8 cellular contexts compared by ENCODE assay signal in the genomic region with DNA sequence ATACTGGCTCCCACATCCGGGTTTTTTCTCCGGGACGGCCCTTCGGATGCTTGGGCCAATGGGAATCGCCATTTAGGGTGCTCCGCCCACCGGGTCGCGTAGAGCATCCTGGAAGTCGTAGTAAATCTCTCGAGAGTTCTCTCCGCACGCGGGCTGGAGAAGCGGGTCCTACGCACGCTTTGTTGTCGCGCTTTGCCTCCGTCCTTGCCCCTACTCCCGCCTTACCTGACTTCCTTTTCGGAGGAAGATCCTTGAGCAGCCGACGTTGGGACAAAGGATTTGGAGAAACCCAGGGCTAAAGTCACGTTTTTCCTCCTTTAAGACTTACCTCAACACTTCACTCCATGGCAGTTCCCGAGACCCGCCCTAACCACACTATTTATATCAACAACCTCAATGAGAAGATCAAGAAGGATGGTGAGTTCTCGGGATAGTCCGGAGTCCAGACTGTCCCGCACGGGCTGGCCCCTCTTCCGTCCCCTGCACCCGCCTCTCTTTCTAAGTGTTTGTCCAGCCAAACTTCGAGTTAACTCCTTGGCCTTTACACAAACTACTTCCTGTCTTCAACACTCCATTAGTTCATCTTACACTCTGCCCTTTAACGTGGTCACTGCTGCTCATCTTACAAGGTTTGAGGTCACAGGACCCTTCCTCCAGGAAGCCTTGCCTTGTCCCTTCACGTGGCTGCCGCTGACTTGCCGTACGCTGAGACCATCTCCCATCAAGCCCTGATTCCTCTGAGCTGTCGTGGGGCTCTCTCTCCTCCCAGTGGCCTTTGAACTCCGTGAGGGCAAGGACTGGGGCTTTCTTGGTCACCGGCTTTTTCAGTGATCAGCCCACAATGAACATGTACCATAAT. TPM values are rescaled to one million over a fixed set of nuclear protein-coding genes. Genes with fewer than 3 reads are reported as not detected.
DNase-seq lines count a peak whose midpoint lies in the region; ATAC-seq and TF ChIP-seq lines count a peak whose summit lies in the region.

TSS of gene SNRPA (plus strand) at position 139 of the 859 bp plus-strand sequence. CDS start at position 345, 206 bp downstream.

- DNase-seq in DMS79 treated with DMSO at 0.1 percent for 48 hours (lab: John Stamatoyannopoulos, UW) = peak; percentile 97
- DNase-seq in GM23248 = peak; percentile 100
- DNase-seq in Kasumi-1 (lab: John Stamatoyannopoulos, UW) = peak; percentile 96 to 97
- peak; percentile 98 for DNase-seq in RPMI7951 (ENCODE audit: low read depth)
- peak; percentile 91 to 92 for DNase-seq in activated T-helper 1 cell treated with anti-CD3 and anti-CD28 coated beads, Interleukin-2, amount 50 U/mL, for 16 hours (ENCODE audit: low read depth in 1 of 2, low spot score in 1 of 2)
- DNase-seq in fibroblast of lung (ENCODE audit: low read depth in 2 of 2) = peak; percentile 96 to 98
- DNase-seq in naive thymus-derived CD4-positive, alpha-beta T cell = peak in 8 of 9 donors; percentile 25 to 99 (median 98)
- DNase-seq in stimulated activated naive CD4-positive, alpha-beta T cell (lab: John Stamatoyannopoulos, UW) = peak in 4 of 6 experiments; percentile 93 to 100 (median 97)

- H4K20me1 ChIP-seq in GM23248 (ENCODE audit: insufficient read depth) (no peaks in the 10 kb centered on the region), fibroblast of lung (ENCODE audit: control insufficient read depth, extremely low read depth, insufficient read depth, low read length) (no peaks in the 10 kb centered on the region)

- H3K27me3 ChIP-seq in GM23248 (replicated peaks; ENCODE audit: insufficient read depth) (no peaks in the 10 kb centered on the region), fibroblast of lung (ENCODE audit: control insufficient read depth, insufficient read depth, low read length) (no peaks in the 10 kb centered on the region)
- no peaks in the 10 kb centered on the region for H3K27me3 ChIP-seq in naive thymus-derived CD4-positive, alpha-beta T cell (ENCODE audit: control insufficient read depth in 2 of 2, insufficient read depth in 2 of 2, low read length in 2 of 2)

- peaks cover 0 to 38% (median 11%) of the 10 kb centered on the region in 5 donors for H3K36me3 Mint-ChIP-seq in naive thymus-derived CD4-positive, alpha-beta T cell

- H3K79me2 ChIP-seq in GM23248 (ENCODE audit: insufficient read depth) = peaks cover 63% of the 10 kb centered on the region
- H3K79me2 ChIP-seq in fibroblast of lung (ENCODE audit: control insufficient read depth, insufficient read depth, low read length) = peaks cover 46% of the 10 kb centered on the region

- H3K4me1 Mint-ChIP-seq in naive thymus-derived CD4-positive, alpha-beta T cell = peaks cover 39 to 53% (median 52%) of the 10 kb centered on the region in 7 donors

- in situ Hi-C loops in GM23248 (cut with MboI) = no loop called here

- WGBS in GM23248 (ENCODE audit: low coverage in 1 of 2, low lambda C conversion rate in 2 of 2, missing lambda C conversion rate in 2 of 2), 2 experiments = 0 to 1% methylated on average over 38 to 42 of the region's 42 CpGs

- POLR2A ChIA-PET in naive thymus-derived CD4-positive, alpha-beta T cell (lab: Charles Lee) = interaction anchor here (0.6 to 4.6 kb wide), 19 partner anchors 7 to 613 kb away, joined by 3 to 92 read pairs (median 6); partner anchors contain the start of genes B9D2, COQ8B, EGLN2 and HNRNPUL1

- CTCF ChIA-PET in naive thymus-derived CD4-positive, alpha-beta T cell (lab: Charles Lee) = interaction anchor here (0.7 to 1.7 kb wide), 5 partner anchors 27 to 55 kb away, joined by 3 to 9 read pairs (median 8); partner anchors contain the start of genes COQ8B, EGLN2 and RAB4B

- peaks cover 0 to 1% (median 0%) of the 10 kb centered on the region in 11 donors for H3K9me3 Mint-ChIP-seq in naive thymus-derived CD4-positive, alpha-beta T cell

- no peak for TF ChIP-seq CTCF in fibroblast of lung (conservative IDR thresholded peaks at IDR 0.05 in 1 of 2, IDR thresholded peaks at IDR 0.05 in 1 of 2; ENCODE audit: low read depth in 1 of 2, low read length in 2 of 2)

- no peaks in the 10 kb centered on the region for H3K27me3 Mint-ChIP-seq in naive thymus-derived CD4-positive, alpha-beta T cell

- H3K36me3 ChIP-seq in GM23248 (ENCODE audit: low read depth) (no peaks in the 10 kb centered on the region), fibroblast of lung (ENCODE audit: control insufficient read depth, insufficient read depth, low read length) (peaks cover 8% of the 10 kb centered on the region)
- peaks cover 0 to 9% (median 0%) of the 10 kb centered on the region in 3 experiments for H3K36me3 ChIP-seq in naive thymus-derived CD4-positive, alpha-beta T cell (ENCODE audit: control insufficient read depth in 2 of 3, insufficient read depth in 3 of 3, low read length in 3 of 3)

- H2AFZ ChIP-seq in GM23248 (peak within 1 kb of the TSS; percentile 64), fibroblast of lung (ENCODE audit: low read length) (peak within 1 kb of the TSS; percentile 79)

- intact Hi-C loops in naive thymus-derived CD4-positive, alpha-beta T cell (cut with micrococcal nuclease) = loop anchor here (1.0 to 2.0 kb wide), 9 partner anchors 27 to 646 kb away; partner anchors contain the start of genes BCKDHA (in 2 of the 2), EXOSC5 (in 2 of the 2), B9D2 (in 1 of the 2) and C19orf47 (in 1 of the 2)

- no peaks in the 10 kb centered on the region for H3K9me2 ChIP-seq in GM23248 (ENCODE audit: insufficient read depth)

- peak within 1 kb of the TSS; percentile 93 to 100 (median 96) for H3K4me3 Mint-ChIP-seq in naive thymus-derived CD4-positive, alpha-beta T cell

- H3K4me1 ChIP-seq in GM23248 (ENCODE audit: insufficient read depth) (peaks cover 29% of the 10 kb centered on the region), fibroblast of lung (ENCODE audit: control insufficient read depth, extremely low read depth, insufficient read depth, low read length) (peaks cover 6% of the 10 kb centered on the region)
- peaks cover 22 to 37% of the 10 kb centered on the region in 2 donors for H3K4me1 ChIP-seq in naive thymus-derived CD4-positive, alpha-beta T cell (ENCODE audit: control insufficient read depth in 2 of 2, insufficient read depth in 2 of 2, low read length in 2 of 2)

- H3K9me3 ChIP-seq in GM23248 (ENCODE audit: low read depth) (no peaks in the 10 kb centered on the region), fibroblast of lung (ENCODE audit: control insufficient read depth, insufficient read depth, low read depth, low read length) (no peaks in the 10 kb centered on the region)
- H3K9me3 ChIP-seq in naive thymus-derived CD4-positive, alpha-beta T cell (ENCODE audit: control insufficient read depth in 2 of 3, low read length in 3 of 3) = no peaks in the 10 kb centered on the region

- peak within 1 kb of the TSS; percentile 98 for H3K27ac ChIP-seq in GM23248
- H3K27ac ChIP-seq in fibroblast of lung (ENCODE audit: insufficient read depth, low read length) = peak within 1 kb of the TSS; percentile 84
- peak within 1 kb of the TSS; percentile 84 for H3K27ac ChIP-seq in naive thymus-derived CD4-positive, alpha-beta T cell (ENCODE audit: low read depth, low read length)

- peak; percentile 81 for ATAC-seq in naive thymus-derived CD4-positive, alpha-beta T cell

- peaks cover 22% of the 10 kb centered on the region; the same call in 1 of the 2 replicates for H3F3A ChIP-seq in GM23248 (ENCODE audit: insufficient read depth)

- H3K9ac ChIP-seq in GM23248 (peak within 1 kb of the TSS; percentile 98), fibroblast of lung (ENCODE audit: insufficient read depth, low read length) (peak within 1 kb of the TSS; percentile 91)

- peak within 1 kb of the TSS; percentile 100 for H3K4me2 ChIP-seq in GM23248 (ENCODE audit: unreplicated experiment)
- peak within 1 kb of the TSS; percentile 94 for H3K4me2 ChIP-seq in fibroblast of lung (ENCODE audit: extremely low read depth, insufficient read depth, low read length)

- H3K27ac Mint-ChIP-seq in naive thymus-derived CD4-positive, alpha-beta T cell = peak within 1 kb of the TSS; percentile 90 to 99 (median 98)

- H3K4me3 ChIP-seq in GM23248 (peak within 1 kb of the TSS; percentile 93), fibroblast of lung (replicated peaks in 1 of 4; ENCODE audit: control extremely low read depth in 1 of 4, insufficient read depth in 1 of 4, low read depth in 3 of 4, low read length in 4 of 4) (peak within 1 kb of the TSS; percentile 70 to 90 (median 77))
- H3K4me3 ChIP-seq in naive thymus-derived CD4-positive, alpha-beta T cell (ENCODE audit: low read length) = peak within 1 kb of the TSS; percentile 96

RNA-seq across cellular contexts. Expression of gene SNRPA, which starts in this region (rescaled TPM):
- total RNA-seq in GM23248 (2014; rRNA removed; shearing (Covaris generic)) = 30.6 and 35.3 TPM in 2 replicates
- 50.1 and 58.5 TPM in 2 replicates for polyA plus RNA-seq in GM23248 (2016; fragmentation: Nextera tagmentation; extraction: Ambion mirVana)
- 86.5 and 102 TPM in 2 replicates for total RNA-seq in RPMI7951 (2014; rRNA removed; shearing (Covaris generic))
- total RNA-seq in fibroblast of lung = 22.1 and 41.9 TPM in 2 replicates
- polyA plus RNA-seq in fibroblast of lung = 74.4 and 134 TPM in 2 replicates
- 54.5 and 108 TPM in 2 replicates for polyA plus RNA-seq in fibroblast of lung (2012)
- 179 and 323 TPM in 2 replicates for polyA minus RNA-seq in fibroblast of lung (ENCODE audit: low replicate concordance)
- 100 to 1,000 TPM in 1 of 5 experiments, 10 to 100 TPM in 4; 64.1 to 166 (median 72.7) TPM for total RNA-seq in naive thymus-derived CD4-positive, alpha-beta T cell
- polyA plus RNA-seq in naive thymus-derived CD4-positive, alpha-beta T cell = 10 to 100 TPM; 44.1 to 57.2 TPM

Comparison
In these comparisons a context has a peak if more than half of its experiments do, and no peak if none do; other contexts are left out.
1. Peak in every context shown above with its lines: DNase-seq, ATAC-seq, H3K4me3 ChIP-seq and H3K27ac ChIP-seq.